ENCODE assay signal across 27 cellular contexts in the genomic region with DNA sequence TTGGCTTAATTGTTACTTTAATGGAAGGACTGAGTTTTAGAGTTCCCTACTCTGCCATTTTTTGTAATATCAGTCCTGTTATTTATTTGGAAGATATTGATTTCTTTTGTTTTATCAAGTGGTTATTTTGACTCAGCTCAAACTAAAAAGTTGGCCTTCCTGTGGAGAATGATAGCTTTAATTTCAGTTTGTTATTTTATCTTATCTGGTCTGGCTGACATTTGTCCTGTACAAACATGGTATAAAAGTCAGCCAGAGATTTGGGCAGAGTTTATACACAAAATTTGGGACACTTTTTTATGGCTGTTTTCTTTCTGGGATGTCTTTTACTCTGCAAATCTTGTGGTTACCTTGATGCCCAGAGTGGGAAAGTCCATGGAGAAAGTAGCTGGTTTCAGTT.
"Had no signal": no experiment of that assay in that cellular context is flagged by ENCODE, and none has a peak within 500 bp of the region (broad histone marks: within the 10 kb centered on the region; RNA-seq: fewer than 3 reads in every experiment).

No MANE protein-coding gene starts in this region.

- DNase-seq: stimulated activated CD4-positive, alpha-beta T cell treated with anti-CD3 and anti-CD28 coated beads, Interleukin-2, amount 100 ng/mL, for 48 hours; stimulated activated CD4-positive, alpha-beta T cell treated with anti-CD3 and anti-CD28 coated beads, Interleukin-4, amount 100 ng/mL, for 1 hour; stimulated activated CD4-positive, alpha-beta T cell treated with anti-CD3 and anti-CD28 coated beads, Interleukin-4, amount 100 ng/mL, for 24 hours; stimulated activated CD4-positive, alpha-beta T cell treated with anti-CD3 and anti-CD28 coated beads, Interleukin-4, amount 100 ng/mL, for 4 hours; stimulated activated CD8-positive, alpha-beta memory T cell treated with anti-CD3 and anti-CD28 coated beads, Interleukin-4, amount 100 ng/mL, for 48 hours; stimulated activated naive B cell treated with anti-CD40 and anti-IgM and Interleukin-4, amounts not matched to agents 10 μg/mL and 1 μg/mL and 100 μg/mL, for 72 hours; stimulated activated naive CD4-positive, alpha-beta T cell; stimulated activated naive CD4-positive, alpha-beta T cell treated with Interleukin-2 at 50 U/mL for 16 hours; stimulated activated naive CD8-positive, alpha-beta T cell treated with anti-CD3 and anti-CD28 coated beads, Interleukin-15, amount 100 ng/mL, for 72 hours; stimulated activated naive CD8-positive, alpha-beta T cell treated with anti-CD3 and anti-CD28 coated beads, Interleukin-15, Interleukin-2, amounts not matched to agents 100 U/mL and 50 U/mL, for 24 hours; stomach; substantia nigra; testis; thyroid gland; tibial artery; transverse colon; trophoblast cell; upper lobe of left lung; upper lobe of right lung; uterus had no signal

- H3K4me3 ChIP-seq: stomach, suprapubic skin, testis, thoracic aorta, thyroid gland, tibial artery, tibial nerve, transverse colon, upper lobe of left lung, upper lobe of right lung, uterus, vagina had no signal

- H3K27me3 ChIP-seq: stomach, suprapubic skin, testis, thyroid gland, tibial artery, tibial nerve, transverse colon, upper lobe of left lung, upper lobe of right lung, uterus, vagina had no signal

- H3K4me1 ChIP-seq: stomach, suprapubic skin, testis, thyroid gland, tibial artery, tibial nerve, transverse colon, upper lobe of left lung, upper lobe of right lung, uterus, vagina had no signal

- ATAC-seq: stimulated activated effector memory CD8-positive, alpha-beta T cell treated with anti-CD3 and anti-CD28 coated beads, Interleukin-12 subunit alpha, Interleukin-12 subunit beta, amount 100 ng/mL, for 72 hours; stimulated activated memory B cell treated with anti-CD40 and anti-IgM and Interleukin-4, amounts not matched to agents 10 μg/mL and 1 μg/mL and 100 μg/mL, for 72 hours; stimulated activated naive B cell treated with anti-CD40 and anti-IgM and Interleukin-4, amounts not matched to agents 10 μg/mL and 1 μg/mL and 100 μg/mL, for 72 hours; stimulated activated naive CD8-positive, alpha-beta T cell treated with anti-CD3 and anti-CD28 coated beads, Interleukin-15, amount 100 ng/mL, for 72 hours; stimulated activated naive CD8-positive, alpha-beta T cell treated with anti-CD3 and anti-CD28 coated beads, Interleukin-15, Interleukin-2, amounts not matched to agents 100 U/mL and 50 U/mL, for 24 hours; upper lobe of right lung had no signal

- H3K27ac ChIP-seq: stomach, suprapubic skin, testis, thoracic aorta, thyroid gland, tibial artery, tibial nerve, transverse colon, upper lobe of left lung, upper lobe of right lung, uterus, vagina had no signal

- H3K36me3 ChIP-seq: stomach, suprapubic skin, thoracic aorta, thyroid gland, tibial artery, tibial nerve, transverse colon, upper lobe of left lung, upper lobe of right lung, uterus, vagina had no signal

- FAIRE-seq: urothelium cell line had no signal

- H3K9me3 ChIP-seq: testis, thoracic aorta, thyroid gland, tibial artery, upper lobe of left lung, uterus, vagina had no signal
